ENCODE assay signal across 27 cellular contexts in the genomic region with DNA sequence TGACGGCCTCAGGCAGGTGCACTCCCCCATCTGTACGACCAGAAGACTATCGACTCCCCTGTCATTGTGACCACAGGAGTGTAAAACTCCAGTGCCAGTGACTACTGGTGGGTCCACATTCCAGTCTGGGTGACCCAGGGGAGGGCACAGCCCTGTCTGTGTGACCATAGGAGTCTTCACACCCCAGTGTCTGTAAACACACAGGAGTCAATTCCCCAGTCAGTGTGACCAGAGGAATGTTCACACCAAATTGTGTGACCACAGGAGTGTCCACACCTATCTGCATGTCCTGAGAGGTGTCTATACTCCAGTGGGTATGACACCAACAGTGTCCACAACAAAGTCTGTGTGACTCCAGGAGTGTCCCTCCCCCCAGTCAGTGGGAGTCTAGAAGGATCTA. TPM values are rescaled to one million over a fixed set of nuclear protein-coding genes. Genes with fewer than 3 reads are reported as not detected.
DNase-seq lines count a peak whose midpoint lies in the region; ATAC-seq and TF ChIP-seq lines count a peak whose summit lies in the region.
"Had no signal": no experiment of that assay in that cellular context is flagged by ENCODE, and none has a peak within 500 bp of the region (broad histone marks: within the 10 kb centered on the region; RNA-seq: fewer than 3 reads in every experiment).

No MANE protein-coding gene starts in this region.

- H3K27ac ChIP-seq in ACC112 (ENCODE audit: low read depth, low read length) (peak overlapping the region; percentile 86), PC-9 (peak overlapping the region; percentile 98), epithelial cell of prostate (peak overlapping the region; percentile 98), lower lobe of right lung (no peak overlapping the region)
- H3K27ac ChIP-seq: body of pancreas, KMS-11, prostate gland, sigmoid colon, tibial artery had no signal

- H3K27ac Mint-ChIP-seq in natural killer cell treated with Interleukin-12 subunit alpha and Interleukin-12 subunit beta and Interleukin-15 and Interleukin-18, amount 100 ng/mL, for 72 hours: peak overlapping the region in 1 of 2 donors; percentile 68
- H3K27ac Mint-ChIP-seq: B cell; CD8-positive, alpha-beta memory T cell; stimulated activated naive CD8-positive, alpha-beta T cell treated with anti-CD3 and anti-CD28 coated beads, Interleukin-15, Interleukin-2, amounts not matched to agents 100 ng/mL and 50 ng/mL, for 24 hours; T-helper 2 cell treated with Interferon-gamma antibody and Interleukin-4, amounts not matched to agents 5 μg/mL and 100 μg/mL, for 36 hours had no signal

- BruUV-seq in PC-9 (replicated peaks; lab: Mats Ljungman, UMichigan): no TSS peak

- POLR2A ChIA-PET in PC-9 (lab: Charles Lee; ENCODE audit: unreplicated experiment): no interaction called here

- H3K79me2 ChIP-seq in ACC112 (ENCODE audit: control insufficient read depth, insufficient read depth, low read length, unreplicated experiment) (no peaks in the 10 kb centered on the region), PC-9 (ENCODE audit: low read depth) (no peaks in the 10 kb centered on the region)

- 0 out of 2 replicates have a peak, but pooled peaks cover under 1% of the 10 kb centered on the region for H3K36me3 ChIP-seq in ACC112 (ENCODE audit: insufficient read depth, low read length)
- no peaks in the 10 kb centered on the region for H3K36me3 ChIP-seq in PC-9 (ENCODE audit: low read depth)
- H3K36me3 ChIP-seq in lower lobe of right lung: peaks cover 16% of the 10 kb centered on the region
- peaks cover 39% of the 10 kb centered on the region for H3K36me3 ChIP-seq in HAP-1 (replicated peaks)
- H3K36me3 ChIP-seq: prostate gland had no signal

- CTCF ChIA-PET in PC-9 (lab: Charles Lee): no interaction called here

- ATAC-seq in natural killer cell treated with Interleukin-12 subunit alpha and Interleukin-12 subunit beta and Interleukin-15 and Interleukin-18, amount 100 ng/mL, for 72 hours: peak; percentile 5
- ATAC-seq in lower lobe of right lung: no peak
- ATAC-seq: body of pancreas had no signal

- H2AFZ ChIP-seq in ACC112 (ENCODE audit: low read length, unreplicated experiment): no peak overlapping the region
- no peak overlapping the region for H2AFZ ChIP-seq in PC-9

- H3F3A ChIP-seq in PC-9 (ENCODE audit: insufficient read depth, low read depth): peaks cover 34% of the 10 kb centered on the region; the same call in 1 of the 2 replicates

- in situ Hi-C loops in HAP-1 (cut with MboI; ENCODE audit: low sequenced_read_pairs): loop anchor here (25.0 kb wide), 1 partner anchor 626 kb away; no protein-coding TSS in a partner anchor

- H3K9me3 Mint-ChIP-seq in natural killer cell treated with Interleukin-12 subunit alpha and Interleukin-12 subunit beta and Interleukin-15 and Interleukin-18, amount 100 ng/mL, for 72 hours: no peaks in the 10 kb centered on the region
- H3K9me3 Mint-ChIP-seq: activated T-cell treated with anti-CD3 and anti-CD28 coated beads, Interleukin-2, amount 50 U/mL, for 24 hours; CD8-positive, alpha-beta memory T cell; stimulated activated naive CD8-positive, alpha-beta T cell treated with anti-CD3 and anti-CD28 coated beads, Interleukin-15, Interleukin-2, amounts not matched to agents 100 ng/mL and 50 ng/mL, for 24 hours; T-helper 2 cell treated with Interferon-gamma antibody and Interleukin-4, amounts not matched to agents 5 μg/mL and 100 μg/mL, for 36 hours had no signal

- no peaks in the 10 kb centered on the region for H3K36me3 Mint-ChIP-seq in natural killer cell treated with Interleukin-12 subunit alpha and Interleukin-12 subunit beta and Interleukin-15 and Interleukin-18, amount 100 ng/mL, for 72 hours

- H3K27me3 ChIP-seq in ACC112 (ENCODE audit: insufficient read depth, low read length) (no peaks in the 10 kb centered on the region), PC-9 (ENCODE audit: insufficient read depth, low read depth) (no peaks in the 10 kb centered on the region), lower lobe of right lung (ENCODE audit: low read depth) (no peaks in the 10 kb centered on the region), HAP-1 (ENCODE audit: low read depth) (no peaks in the 10 kb centered on the region)
- H3K27me3 ChIP-seq: body of pancreas, sigmoid colon, tibial artery had no signal

- H3K4me2 ChIP-seq in PC-9: peak overlapping the region; percentile 22; the same call in 1 of the 2 replicates
- H3K4me2 ChIP-seq: KMS-11 had no signal

- DNase-seq in PC-9 (peak in 1 of 2 experiments; percentile 58), epithelial cell of prostate (ENCODE audit: low read depth, low spot score) (no peak), lower lobe of right lung (no peak), DMS79 (lab: John Stamatoyannopoulos, UW) (no peak), HAP-1 (ENCODE audit: low spot score in 2 of 2) (no peak)
- DNase-seq in natural killer cell treated with Interleukin-12 subunit alpha and Interleukin-12 subunit beta and Interleukin-15 and Interleukin-18, amount 100 ng/mL, for 72 hours (ENCODE audit: low spot score): no peak
- no peak for DNase-seq in activated CD8-positive, alpha-beta memory T cell treated with anti-CD3 and anti-CD28 coated beads, Interleukin-2, amount 50 U/mL, for 4 hours
- DNase-seq: activated CD4-positive, alpha-beta T cell treated with anti-CD3 and anti-CD28 coated beads for 4 hours; activated CD8-positive, alpha-beta memory T cell treated with anti-CD3 and anti-CD28 coated beads for 24 hours; activated gamma-delta T cell treated with Interleukin-2 at 50 U/mL for 16 hours; activated T-cell treated with anti-CD3 and anti-CD28 coated beads, Interleukin-2, amount 50 U/mL, for 24 hours; body of pancreas; CD8-positive, alpha-beta memory T cell; DMS153; effector CD4-positive, alpha-beta T cell; head of caudate nucleus; NCI-H146; NCI-H446; NCI-H774; sigmoid colon; tibial artery had no signal

- H3K4me3 ChIP-seq in ACC112 (ENCODE audit: low read depth, low read length) (no peak overlapping the region), PC-9 (no peak overlapping the region), lower lobe of right lung (no peak overlapping the region), HAP-1 (no peak overlapping the region)
- H3K4me3 ChIP-seq: body of pancreas, prostate gland, sigmoid colon, tibial artery had no signal

- H3K4me1 ChIP-seq in ACC112 (ENCODE audit: control insufficient read depth, insufficient read depth, low read length, unreplicated experiment) (peaks cover 36% of the 10 kb centered on the region), PC-9 (replicated peaks; ENCODE audit: insufficient read depth) (peaks cover 29% of the 10 kb centered on the region), lower lobe of right lung (no peaks in the 10 kb centered on the region), HAP-1 (no peaks in the 10 kb centered on the region; the same call in 1 of the 2 replicates)
- H3K4me1 ChIP-seq: body of pancreas, prostate gland, sigmoid colon, tibial artery had no signal

- H3K9me3 ChIP-seq in PC-9 (ENCODE audit: insufficient read depth, low read depth) (no peaks in the 10 kb centered on the region), lower lobe of right lung (no peaks in the 10 kb centered on the region), HAP-1 (no peaks in the 10 kb centered on the region)
- H3K9me3 ChIP-seq: body of pancreas, prostate gland, sigmoid colon had no signal

- H3K4me3 Mint-ChIP-seq in natural killer cell treated with Interleukin-12 subunit alpha and Interleukin-12 subunit beta and Interleukin-15 and Interleukin-18, amount 100 ng/mL, for 72 hours: no peak overlapping the region
- H3K4me3 Mint-ChIP-seq: activated T-cell treated with anti-CD3 and anti-CD28 coated beads, Interleukin-2, amount 50 U/mL, for 24 hours; B cell; CD8-positive, alpha-beta memory T cell; stimulated activated naive CD8-positive, alpha-beta T cell treated with anti-CD3 and anti-CD28 coated beads, Interleukin-15, Interleukin-2, amounts not matched to agents 100 ng/mL and 50 ng/mL, for 24 hours; T-helper 2 cell treated with Interferon-gamma antibody and Interleukin-4, amounts not matched to agents 5 μg/mL and 100 μg/mL, for 36 hours had no signal

- H3K27me3 Mint-ChIP-seq in natural killer cell treated with Interleukin-12 subunit alpha and Interleukin-12 subunit beta and Interleukin-15 and Interleukin-18, amount 100 ng/mL, for 72 hours: no peaks in the 10 kb centered on the region
- H3K27me3 Mint-ChIP-seq: B cell; CD8-positive, alpha-beta memory T cell; stimulated activated naive CD8-positive, alpha-beta T cell treated with anti-CD3 and anti-CD28 coated beads, Interleukin-15, Interleukin-2, amounts not matched to agents 100 ng/mL and 50 ng/mL, for 24 hours had no signal

- intact Hi-C loops in PC-9 (cut with micrococcal nuclease; ENCODE audit: unreplicated experiment): no loop called here
- intact Hi-C loops in lower lobe of right lung (cut with DNase I): no loop called here

- H3K4me1 Mint-ChIP-seq in natural killer cell treated with Interleukin-12 subunit alpha and Interleukin-12 subunit beta and Interleukin-15 and Interleukin-18, amount 100 ng/mL, for 72 hours (ENCODE audit: low read depth in 2 of 2): peaks cover 6 to 15% of the 10 kb centered on the region in 2 donors
- H3K4me1 Mint-ChIP-seq: B cell; CD8-positive, alpha-beta memory T cell had no signal

- H4K20me1 ChIP-seq in PC-9 (ENCODE audit: insufficient read depth): no peaks in the 10 kb centered on the region

- TF ChIP-seq CTCF in PC-9 (conservative IDR thresholded peaks at IDR 0.05) (no peak), lower lobe of right lung (IDR thresholded peaks at IDR 0.05) (no peak)

- no peaks in the 10 kb centered on the region for H3K9me2 ChIP-seq in PC-9 (ENCODE audit: insufficient read depth)

RNA-seq across cellular contexts. Expression of gene FTSJ1, which starts 12.0 kb away (rescaled TPM):
- 35.7 and 44.0 TPM in 2 replicates for total RNA-seq in PC-9 (2021)
- 100 to 1,000 TPM in 1 of 2 donors, 10 to 100 TPM in 1; 83.8 to 120 TPM for total RNA-seq in natural killer cell treated with Interleukin-12 subunit alpha and Interleukin-12 subunit beta and Interleukin-15 and Interleukin-18, amount 100 ng/mL, for 72 hours
- total RNA-seq in lower lobe of right lung: 30.2 TPM

RNA-seq across cellular contexts. Expression of gene SLC38A5, which starts 18.0 kb away (rescaled TPM):
- total RNA-seq in PC-9 (2021): 0.46 and 1.5 TPM in 2 replicates
- 100 to 1,000 TPM in 1 of 2 donors, 10 to 100 TPM in 1; 70.7 to 156 TPM for total RNA-seq in natural killer cell treated with Interleukin-12 subunit alpha and Interleukin-12 subunit beta and Interleukin-15 and Interleukin-18, amount 100 ng/mL, for 72 hours
- 15.9 TPM for total RNA-seq in lower lobe of right lung

RNA-seq across cellular contexts. Expression of gene PORCN, which starts 20.8 kb away (rescaled TPM):
- 11.9 and 14.1 TPM in 2 replicates for total RNA-seq in PC-9 (2021)
- total RNA-seq in natural killer cell treated with Interleukin-12 subunit alpha and Interleukin-12 subunit beta and Interleukin-15 and Interleukin-18, amount 100 ng/mL, for 72 hours: 10 to 100 TPM; 25.9 to 31.0 TPM
- total RNA-seq in lower lobe of right lung: 6.1 TPM

RNA-seq across cellular contexts. Expression of gene EBP, which starts 33.6 kb away (rescaled TPM):
- total RNA-seq in PC-9 (2021) (88.1 and 113 TPM in 2 replicates), lower lobe of right lung (74.0 TPM)
- 100 to 1,000 TPM; 380 to 399 TPM for total RNA-seq in natural killer cell treated with Interleukin-12 subunit alpha and Interleukin-12 subunit beta and Interleukin-15 and Interleukin-18, amount 100 ng/mL, for 72 hours

RNA-seq across cellular contexts. Expression of gene TBC1D25, which starts 51.5 kb away (rescaled TPM):
- total RNA-seq in PC-9 (2021) (7.4 and 9.0 TPM in 2 replicates), lower lobe of right lung (12.0 TPM)
- total RNA-seq in natural killer cell treated with Interleukin-12 subunit alpha and Interleukin-12 subunit beta and Interleukin-15 and Interleukin-18, amount 100 ng/mL, for 72 hours: 10 to 100 TPM; 31.8 to 37.0 TPM

Comparison
In these comparisons a context has a peak if more than half of its experiments do, and no peak if none do; other contexts are left out.
1. ATAC-seq: peak in natural killer cell treated with Interleukin-12 subunit alpha and Interleukin-12 subunit beta and Interleukin-15 and Interleukin-18, amount 100 ng/mL, for 72 hours (2 of 2); none in lower lobe of right lung (0 of 2).